19 cellular contexts compared by ENCODE assay signal in genomic region chr1:222547260-222547614, GRCh38. TPM values are rescaled to one million over a fixed set of nuclear protein-coding genes. Genes with fewer than 3 reads are reported as not detected.
A peak's percentile ranks its signal among the peaks of the same experiment; 100 is the strongest.
DNase-seq lines count a peak whose midpoint lies in the region; ATAC-seq and TF ChIP-seq lines count a peak whose summit lies in the region.
"Had no signal": no experiment of that assay in that cellular context is flagged by ENCODE, and none has a peak within 500 bp of the region (broad histone marks: within the 10 kb centered on the region; RNA-seq: fewer than 3 reads in every experiment).

No MANE protein-coding gene starts in this region.

- H3K36me3 Mint-ChIP-seq in chondrocyte (ENCODE audit: low read depth) (no peaks in the 10 kb centered on the region), osteocyte (ENCODE audit: unreplicated experiment) (no peaks in the 10 kb centered on the region)
- H3K36me3 Mint-ChIP-seq: activated naive CD4-positive, alpha-beta T cell treated with anti-CD3 and anti-CD28 coated beads, Interleukin-2, amount 10 ng/mL, durations not matched to agents 7 days and 5 days had no signal

- DNase-seq in AG09319 (ENCODE audit: extremely low read depth, low read depth) (no peak), NCI-H526 (lab: John Stamatoyannopoulos, UW) (peak; percentile 59 to 66), chondrocyte (ENCODE audit: low spot score) (no peak), osteocyte (ENCODE audit: extremely low spot score, unreplicated experiment) (no peak), HUDEP-2 (lab: John Stamatoyannopoulos, UW; ENCODE audit: unreplicated experiment in 76 of 76) (no peak), T-helper 2 cell (no peak), germinal center (ENCODE audit: low spot score) (no peak)
- DNase-seq: activated CD4-positive, alpha-beta memory T cell treated with anti-CD3 and anti-CD28 coated beads, Interleukin-2, amount 10 ng/mL, durations not matched to agents 7 days and 5 days; activated naive CD4-positive, alpha-beta T cell treated with anti-CD3 and anti-CD28 coated beads, Interleukin-2, amount 10 ng/mL, durations not matched to agents 7 days and 5 days; activated T-cell treated with anti-CD3 and anti-CD28 coated beads, Interleukin-2, amount 50 U/mL, for 24 hours; MM.1S; NCI-H187; NK-92 treated with Interleukin-12 subunit alpha and Interleukin-12 subunit beta, amount 100 ng/mL, for 24 hours; stimulated activated CD4-positive, alpha-beta T cell treated with anti-CD3 and anti-CD28 coated beads, Interleukin-4, amount 100 ng/mL, for 1 hour; uterus had no signal

- H3K4me1 Mint-ChIP-seq in chondrocyte (ENCODE audit: low read depth) (peaks cover 18% of the 10 kb centered on the region), osteocyte (ENCODE audit: unreplicated experiment) (peaks cover 19% of the 10 kb centered on the region)
- H3K4me1 Mint-ChIP-seq: activated CD4-positive, alpha-beta memory T cell treated with anti-CD3 and anti-CD28 coated beads, Interleukin-2, amount 10 ng/mL, durations not matched to agents 7 days and 5 days; activated naive CD4-positive, alpha-beta T cell treated with anti-CD3 and anti-CD28 coated beads, Interleukin-2, amount 10 ng/mL, durations not matched to agents 7 days and 5 days had no signal

- no peaks in the 10 kb centered on the region for H3K9me3 Mint-ChIP-seq in chondrocyte (ENCODE audit: low read depth)
- H3K9me3 Mint-ChIP-seq in osteocyte (ENCODE audit: unreplicated experiment): no peaks in the 10 kb centered on the region
- H3K9me3 Mint-ChIP-seq: activated CD4-positive, alpha-beta memory T cell treated with anti-CD3 and anti-CD28 coated beads, Interleukin-2, amount 10 ng/mL, durations not matched to agents 7 days and 5 days; activated naive CD4-positive, alpha-beta T cell treated with anti-CD3 and anti-CD28 coated beads, Interleukin-2, amount 10 ng/mL, durations not matched to agents 7 days and 5 days; activated T-cell treated with anti-CD3 and anti-CD28 coated beads, Interleukin-2, amount 50 U/mL, for 24 hours; T-helper 1 cell treated with Interleukin-12 subunit alpha and Interleukin-12 subunit beta and Interleukin-4 antibody, amounts not matched to agents 30 μg/mL and 1 μg/mL, for 36 hours had no signal

- no peak overlapping the region for H3K4me3 Mint-ChIP-seq in chondrocyte (ENCODE audit: unreplicated experiment)
- peak overlapping the region; percentile 27 for H3K4me3 Mint-ChIP-seq in osteocyte (ENCODE audit: unreplicated experiment)
- H3K4me3 Mint-ChIP-seq: activated CD4-positive, alpha-beta memory T cell treated with anti-CD3 and anti-CD28 coated beads, Interleukin-2, amount 10 ng/mL, durations not matched to agents 7 days and 5 days; activated naive CD4-positive, alpha-beta T cell treated with anti-CD3 and anti-CD28 coated beads, Interleukin-2, amount 10 ng/mL, durations not matched to agents 7 days and 5 days; activated T-cell treated with anti-CD3 and anti-CD28 coated beads, Interleukin-2, amount 50 U/mL, for 24 hours; T-helper 1 cell treated with Interleukin-12 subunit alpha and Interleukin-12 subunit beta and Interleukin-4 antibody, amounts not matched to agents 30 μg/mL and 1 μg/mL, for 36 hours had no signal

- no peak for ATAC-seq in GM19397 (IDR thresholded peaks at IDR 0.05; ENCODE audit: unreplicated experiment)
- ATAC-seq: Right ventricle myocardium inferior had no signal

- H3K27ac Mint-ChIP-seq in chondrocyte (ENCODE audit: unreplicated experiment): peak overlapping the region; percentile 73
- peak overlapping the region; percentile 82 for H3K27ac Mint-ChIP-seq in osteocyte (ENCODE audit: unreplicated experiment)
- H3K27ac Mint-ChIP-seq: activated CD4-positive, alpha-beta memory T cell treated with anti-CD3 and anti-CD28 coated beads, Interleukin-2, amount 10 ng/mL, durations not matched to agents 7 days and 5 days; activated naive CD4-positive, alpha-beta T cell treated with anti-CD3 and anti-CD28 coated beads, Interleukin-2, amount 10 ng/mL, durations not matched to agents 7 days and 5 days; activated T-cell treated with anti-CD3 and anti-CD28 coated beads, Interleukin-2, amount 50 U/mL, for 24 hours; T-helper 1 cell treated with Interleukin-12 subunit alpha and Interleukin-12 subunit beta and Interleukin-4 antibody, amounts not matched to agents 30 μg/mL and 1 μg/mL, for 36 hours had no signal

- H3K27me3 Mint-ChIP-seq in chondrocyte (ENCODE audit: low read depth): no peaks in the 10 kb centered on the region
- no peaks in the 10 kb centered on the region for H3K27me3 Mint-ChIP-seq in osteocyte (ENCODE audit: unreplicated experiment)

- peak; percentile 11; the same call in 1 of the 2 replicates for TF ChIP-seq CTCF in AG09319 (IDR thresholded peaks at IDR 0.05; ENCODE audit: low read depth, low read length)
- TF ChIP-seq CTCF in chondrocyte (IDR thresholded peaks at IDR 0.05): no peak
- no peak for TF ChIP-seq CTCF in osteocyte (IDR thresholded peaks at IDR 0.05)

RNA-seq across cellular contexts. Expression of gene HHIPL2, which starts 0.7 kb away (rescaled TPM):
- not detected in 3 replicates for total RNA-seq in chondrocyte
- 0.13 TPM in 1 of 2 replicates, not detected in the other for total RNA-seq in osteocyte
- total RNA-seq: mononuclear cell, Right ventricle myocardium inferior had no signal

RNA-seq across cellular contexts. Expression of gene TAF1A, which starts 42.5 kb away (rescaled TPM):
- 3.3 to 6.6 TPM (median 3.7 TPM) in 3 replicates for total RNA-seq in chondrocyte
- total RNA-seq in osteocyte: 6.1 and 6.3 TPM in 2 replicates

Comparison
In these comparisons a context has a peak if more than half of its experiments do, and no peak if none do; other contexts are left out.
1. DNase-seq: peak in NCI-H526 (2 of 2); none in AG09319 (single experiment), chondrocyte (single experiment), osteocyte (single experiment), HUDEP-2 (0 of 76), T-helper 2 cell (0 of 5) and germinal center (single experiment).